Comparison of ENCODE assay signal across 17 cellular contexts in genomic region chr16:88381820-88382451, GRCh38. TPM values are rescaled to one million over a fixed set of nuclear protein-coding genes. Genes with fewer than 3 reads are reported as not detected.
DNase-seq lines count a peak whose midpoint lies in the region; ATAC-seq and TF ChIP-seq lines count a peak whose summit lies in the region.
"Had no signal": no experiment of that assay in that cellular context is flagged by ENCODE, and none has a peak within 500 bp of the region (broad histone marks: within the 10 kb centered on the region; RNA-seq: fewer than 3 reads in every experiment).

No MANE protein-coding gene starts in this region.

- H3K4me2 ChIP-seq in H9 (ENCODE audit: insufficient read depth, insufficient read length, low read length) = peak overlapping the region; percentile 13

- no CpG with 5 or more reads among the region's 21 CpGs for WGBS in H9 (ENCODE audit: extremely low coverage, insufficient read length, low lambda C conversion rate)
- WGBS in spleen, 5 donors = 87 to 91% (median 90%) methylated on average over 15 to 21 of the region's 21 CpGs
- WGBS in testis, 2 donors = 62 to 76% methylated on average over 21 of the region's 21 CpGs

- H3K27ac ChIP-seq in H9 (ENCODE audit: insufficient read length, low read depth, low read length) (no peak overlapping the region), SJSA1 (no peak overlapping the region), spleen (no peak overlapping the region), testis (no peak overlapping the region)
- H3K27ac ChIP-seq: esophagus squamous epithelium, heart right ventricle had no signal

- no peak overlapping the region for H3K27ac Mint-ChIP-seq in H9
- H3K27ac Mint-ChIP-seq: CD4-positive, alpha-beta memory T cell had no signal

- intact Hi-C loops in spleen (cut with DNase I; ENCODE audit: low total_unique reads) (no loop called here), testis (cut with DNase I; ENCODE audit: low total_unique reads) (no loop called here)

- peak overlapping the region; percentile 91; the same call in 1 of the 2 replicates for H3K4me3 ChIP-seq in SJSA1
- no peak overlapping the region for H3K4me3 ChIP-seq in spleen
- H3K4me3 ChIP-seq in testis = no peak overlapping the region

- H3K36me3 ChIP-seq in SJSA1 (peaks cover 28% of the 10 kb centered on the region), spleen (no peaks in the 10 kb centered on the region), testis (ENCODE audit: low read depth, missing control alignments) (no peaks in the 10 kb centered on the region)
- H3K36me3 ChIP-seq: esophagus squamous epithelium, heart right ventricle had no signal

- peaks cover 12% of the 10 kb centered on the region in 2 experiments for H3K4me1 Mint-ChIP-seq in H9

- DNase-seq in H9 (peak; percentile 72), SJSA1 (ENCODE audit: low read depth in 1 of 2, low spot score in 2 of 2) (no peak), iPS-NIHi11 (ENCODE audit: low spot score) (peak; percentile 70), spleen (peak; percentile 56), testis (no peak)
- DNase-seq: activated gamma-delta T cell; CD4-positive, alpha-beta memory T cell; dermis blood vessel endothelial cell; esophagus squamous epithelium; heart right ventricle; NCI-H1436; NCI-H524; OCI-M1; stimulated activated naive CD8-positive, alpha-beta T cell treated with anti-CD3 and anti-CD28 coated beads, Interleukin-15, amount 100 ng/mL, for 72 hours; SW 1271 had no signal

- no peaks in the 10 kb centered on the region for H3K79me2 ChIP-seq in H9 (ENCODE audit: insufficient read depth, low read length)

- H2BK120ac ChIP-seq in H9 (ENCODE audit: low read depth, low read length, poor library complexity, severe bottlenecking) = no peak overlapping the region

- peaks cover 5% of the 10 kb centered on the region for H3K23me2 ChIP-seq in H9 (ENCODE audit: insufficient read length, low read depth, low read length, poor library complexity, severe bottlenecking)

- no peaks in the 10 kb centered on the region for H3K79me1 ChIP-seq in H9 (ENCODE audit: insufficient read depth, low read depth, low read length, poor library complexity, severe bottlenecking)

- ATAC-seq in HG03439 (IDR thresholded peaks at IDR 0.05; ENCODE audit: unreplicated experiment) (no peak), HG02798 (IDR thresholded peaks at IDR 0.05; ENCODE audit: poor library complexity, unreplicated experiment) (no peak)
- ATAC-seq: stimulated activated naive CD8-positive, alpha-beta T cell treated with anti-CD3 and anti-CD28 coated beads, Interleukin-15, amount 100 ng/mL, for 72 hours had no signal

- no peak overlapping the region for H3K14ac ChIP-seq in H9 (ENCODE audit: insufficient read depth, low read length)

- no peak overlapping the region for H2BK5ac ChIP-seq in H9 (ENCODE audit: insufficient read length, low read length)

- H2AK5ac ChIP-seq in H9 (ENCODE audit: insufficient read length, low read length) = no peak overlapping the region

- no peak overlapping the region for H3K23ac ChIP-seq in H9 (ENCODE audit: insufficient read length, low read depth, low read length)

- no peak overlapping the region for H2AFZ ChIP-seq in H9 (ENCODE audit: low read length)

- H3K9me3 Mint-ChIP-seq in H9 = no peaks in the 10 kb centered on the region
- H3K9me3 Mint-ChIP-seq: CD4-positive, alpha-beta memory T cell; stimulated activated naive CD8-positive, alpha-beta T cell treated with anti-CD3 and anti-CD28 coated beads, Interleukin-15, amount 100 ng/mL, for 72 hours had no signal

- no peak overlapping the region for H3K4ac ChIP-seq in H9 (ENCODE audit: low read depth, low read length)

- H3K4me1 ChIP-seq in H9 (ENCODE audit: insufficient read depth, low read length) (peaks cover 3% of the 10 kb centered on the region; the same call in 1 of the 2 replicates), SJSA1 (replicated peaks) (peaks cover 27% of the 10 kb centered on the region), spleen (peaks cover 7 to 18% (median 13%) of the 10 kb centered on the region in 6 donors), testis (peaks cover 7% of the 10 kb centered on the region)

- H2BK15ac ChIP-seq in H9 (ENCODE audit: low read depth, low read length) = no peak overlapping the region

- H2BK12ac ChIP-seq in H9 (ENCODE audit: insufficient read length, low read depth, low read length) = no peak overlapping the region

- no peaks in the 10 kb centered on the region for H4K20me1 ChIP-seq in H9 (ENCODE audit: control insufficient read depth, insufficient read depth, insufficient read length)

- no peak overlapping the region for H3K9ac ChIP-seq in H9 (ENCODE audit: extremely low read depth, insufficient read length, low read length)

- no peak for TF ChIP-seq POLR2A in spleen (IDR thresholded peaks at IDR 0.05)
- TF ChIP-seq POLR2A in testis (IDR thresholded peaks at IDR 0.05) = no peak

- no peak overlapping the region for H3T11ph ChIP-seq in H9 (ENCODE audit: low read length)

- H3K4me3 Mint-ChIP-seq in H9 = peak overlapping the region; percentile 71 to 85; a peak in 2 of 5 replicates

- H4K91ac ChIP-seq in H9 (ENCODE audit: insufficient read length, low read depth, low read length) = no peak overlapping the region

- H3K9me3 ChIP-seq in H9 (ENCODE audit: control insufficient read depth, low read depth, low read length) (no peaks in the 10 kb centered on the region), SJSA1 (replicated peaks) (no peaks in the 10 kb centered on the region), spleen (no peaks in the 10 kb centered on the region), testis (no peaks in the 10 kb centered on the region)
- H3K9me3 ChIP-seq: esophagus squamous epithelium, heart right ventricle had no signal

- H3K27me3 ChIP-seq in H9 (ENCODE audit: insufficient read depth, low read length) = peaks cover 13% of the 10 kb centered on the region; the same call in 1 of the 2 replicates
- no peaks in the 10 kb centered on the region for H3K27me3 ChIP-seq in SJSA1 (replicated peaks)
- peaks cover 0 to 85% (median 27%) of the 10 kb centered on the region in 7 donors for H3K27me3 ChIP-seq in spleen (replicated peaks in 1 of 7)
- H3K27me3 ChIP-seq in testis = no peaks in the 10 kb centered on the region

- H2BK20ac ChIP-seq in H9 (ENCODE audit: low read depth, low read length, poor library complexity, severe bottlenecking) = no peak overlapping the region

- H3K56ac ChIP-seq in H9 (ENCODE audit: insufficient read length, low read depth, low read length) = no peak overlapping the region

- H4K5ac ChIP-seq in H9 (ENCODE audit: insufficient read length, low read depth, low read length) = no peak overlapping the region

- H3K18ac ChIP-seq in H9 (ENCODE audit: insufficient read length, low read depth, low read length) = no peak overlapping the region

- H4K8ac ChIP-seq in H9 (replicated peaks; ENCODE audit: insufficient read length, low read depth, low read length) = no peak overlapping the region

- H3K27me3 Mint-ChIP-seq in H9 (ENCODE audit: low read depth) = peaks cover 41% of the 10 kb centered on the region

- TF ChIP-seq CTCF in H9 (conservative IDR thresholded peaks at IDR 0.05) (no peak), spleen (IDR thresholded peaks at IDR 0.05 in 8 of 11, conservative IDR thresholded peaks at IDR 0.05 in 3 of 11) (no peak), testis (IDR thresholded peaks at IDR 0.05) (no peak)

- no peaks in the 10 kb centered on the region; a peak in 1 of 7 replicates for H3K36me3 Mint-ChIP-seq in H9 (ENCODE audit: insufficient read depth in 1 of 3, low read depth in 3 of 3)
- H3K36me3 Mint-ChIP-seq: CD4-positive, alpha-beta memory T cell had no signal

RNA-seq across cellular contexts. Expression of gene ZNF469, which starts 0.8 kb away (rescaled TPM):
- total RNA-seq in H9 (2021) (4.4 TPM in 2 replicates), spleen (1 to 10 TPM; 2.4 to 8.0 (median 4.0) TPM), testis (1 to 10 TPM; 2.2 to 2.8 TPM)
- total RNA-seq in SJSA1 (2014; rRNA removed; shearing (Covaris generic)) = 2.0 and 3.6 TPM in 2 replicates
- polyA plus RNA-seq in spleen (under 1 TPM; 0.27 to 0.96 (median 0.35) TPM), testis (ENCODE audit: insufficient read depth, low read depth, low replicate concordance) (0.98 TPM)

Comparison
In these comparisons a context has a peak if more than half of its experiments do, and no peak if none do; other contexts are left out.
1. DNase-seq: peak in H9 (single experiment), iPS-NIHi11 (single experiment) and spleen (single experiment); none in SJSA1 (0 of 2) and testis (single experiment).